ENCODE assay signal across 8 cellular contexts in the genomic region with DNA sequence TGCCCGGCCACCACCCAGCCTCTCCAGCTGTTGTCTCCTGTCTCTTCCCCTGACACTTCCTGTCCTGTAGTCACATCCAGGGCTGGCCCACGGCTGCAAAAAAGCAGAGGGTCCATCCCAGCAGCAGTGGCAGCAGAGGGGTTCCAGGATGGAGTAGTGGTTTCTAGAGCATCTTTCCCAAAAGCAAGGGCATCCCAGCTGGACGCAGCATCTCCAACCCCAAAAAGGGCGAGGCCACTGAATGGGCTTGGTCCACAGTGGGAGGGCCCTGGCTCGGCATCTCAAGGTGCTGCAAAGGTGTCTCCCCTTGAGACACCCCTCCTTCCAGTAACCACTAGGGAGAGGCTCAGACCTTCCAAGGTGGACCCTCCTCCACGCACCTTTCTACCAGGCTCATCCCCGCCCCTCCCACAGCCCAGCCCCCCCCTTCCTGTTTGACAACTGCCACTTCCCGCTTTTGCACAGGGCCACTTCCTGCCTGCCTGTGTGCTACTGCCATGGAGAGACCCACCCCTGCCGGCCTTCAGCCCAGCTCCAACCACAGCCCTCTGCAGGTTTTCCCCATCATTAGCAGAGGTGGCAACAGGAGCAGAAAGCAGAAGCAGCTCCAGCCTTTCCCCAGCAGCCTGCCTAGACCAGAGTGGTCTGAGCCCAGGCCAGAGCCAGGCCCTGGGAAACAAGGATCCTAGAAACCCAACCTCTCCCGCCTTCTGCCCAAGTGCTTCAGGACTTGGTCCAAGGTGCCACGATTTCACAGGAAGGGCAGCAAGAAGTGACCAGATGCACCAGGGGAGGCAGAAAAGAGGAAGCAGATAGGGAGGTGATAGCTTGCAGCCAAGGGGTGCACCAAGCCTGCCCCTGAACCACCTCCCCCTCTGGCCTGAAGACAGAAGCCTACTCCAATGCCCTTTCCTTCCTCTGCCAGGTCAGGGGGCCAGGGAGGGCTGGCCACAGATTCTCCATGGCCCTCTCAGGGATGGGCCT. TPM values are rescaled to one million over a fixed set of nuclear protein-coding genes. Genes with fewer than 3 reads are reported as not detected.
A peak's percentile ranks its signal among the peaks of the same experiment; 100 is the strongest.
DNase-seq lines count a peak whose midpoint lies in the region; ATAC-seq and TF ChIP-seq lines count a peak whose summit lies in the region.

No MANE protein-coding gene starts in this region.

- CTCF ChIA-PET in GM10248 (lab: Yijun Ruan, JAX), result interaction anchor here (0.8 to 6.1 kb wide), 7 partner anchors 9 to 74 kb away, joined by 4 to 72 read pairs (median 11); a partner anchor contains a TSS

- no peaks in the 10 kb centered on the region for H3K4me1 ChIP-seq in BE2C

- no peaks in the 10 kb centered on the region for H3K27me3 ChIP-seq in BE2C

- H3K4me1 Mint-ChIP-seq in activated naive CD8-positive, alpha-beta T cell treated with anti-CD3 and anti-CD28 coated beads, Interleukin-2, amount 10 ng/mL, durations not matched to agents 7 days and 5 days, result peaks cover 61% of the 10 kb centered on the region
- H3K4me1 Mint-ChIP-seq in natural killer cell, result peaks cover 46 to 63% of the 10 kb centered on the region in 2 donors

- H3K4me3 ChIP-seq in foreskin fibroblast (ENCODE audit: low read depth in 1 of 2, low read length in 2 of 2) (no peak overlapping the region), BE2C (ENCODE audit: low read depth, low read length) (no peak overlapping the region)

- intact Hi-C loops in natural killer cell (cut with micrococcal nuclease), result no loop called here

- DNase-seq in GM10248 (ENCODE audit: extremely low spot score) (peak; percentile 75), SIG-M5 treated with dmso at 0.1 percent for 504 hours (lab: John Stamatoyannopoulos, UW; ENCODE audit: unreplicated experiment) (peak; percentile 88), natural killer cell (no peak), foreskin fibroblast (no peak), BE2C (no peak), RKO (ENCODE audit: low spot score) (no peak)
- DNase-seq in activated naive CD8-positive, alpha-beta T cell treated with anti-CD3 and anti-CD28 coated beads, Interleukin-2, amount 10 ng/mL, durations not matched to agents 7 days and 5 days, result peak; percentile 59

- peaks cover 17% of the 10 kb centered on the region for H3K36me3 ChIP-seq in BE2C

- no peaks in the 10 kb centered on the region for H3K27me3 Mint-ChIP-seq in activated naive CD8-positive, alpha-beta T cell treated with anti-CD3 and anti-CD28 coated beads, Interleukin-2, amount 10 ng/mL, durations not matched to agents 7 days and 5 days
- H3K27me3 Mint-ChIP-seq in natural killer cell (ENCODE audit: low read depth in 2 of 2), result no peaks in the 10 kb centered on the region

- peak overlapping the region; percentile 98 for H3K27ac Mint-ChIP-seq in activated naive CD8-positive, alpha-beta T cell treated with anti-CD3 and anti-CD28 coated beads, Interleukin-2, amount 10 ng/mL, durations not matched to agents 7 days and 5 days
- H3K27ac Mint-ChIP-seq in natural killer cell, result peak overlapping the region; percentile 88 to 96

- ATAC-seq in HG02642 (IDR thresholded peaks at IDR 0.05; ENCODE audit: poor library complexity, unreplicated experiment) (peak; percentile 72), natural killer cell (peak; percentile 86 to 91 (median 88))
- peak; percentile 87 for ATAC-seq in activated naive CD8-positive, alpha-beta T cell treated with anti-CD3 and anti-CD28 coated beads, Interleukin-2, amount 10 ng/mL, durations not matched to agents 7 days and 5 days (ENCODE audit: low read depth)

- TF ChIP-seq CTCF in GM10248 (IDR thresholded peaks at IDR 0.05; ENCODE audit: control extremely low read depth, extremely low read depth, low read depth, missing control alignments) (no peak), natural killer cell (IDR thresholded peaks at IDR 0.05) (no peak), foreskin fibroblast (IDR thresholded peaks at IDR 0.05; ENCODE audit: low read depth, low read length) (no peak), BE2C (IDR thresholded peaks at IDR 0.05; ENCODE audit: low read depth, low read length) (no peak)

- H3K9me3 Mint-ChIP-seq in activated naive CD8-positive, alpha-beta T cell treated with anti-CD3 and anti-CD28 coated beads, Interleukin-2, amount 10 ng/mL, durations not matched to agents 7 days and 5 days, result no peaks in the 10 kb centered on the region
- H3K9me3 Mint-ChIP-seq in natural killer cell, result no peaks in the 10 kb centered on the region

- POLR2A ChIA-PET in GM10248 (lab: Yijun Ruan, JAX), result no interaction called here
- POLR2A ChIA-PET in activated naive CD8-positive, alpha-beta T cell treated with anti-CD3 and anti-CD28 coated beads, Interleukin-2, amount 10 ng/mL, durations not matched to agents 7 days and 5 days (lab: Charles Lee), result interaction anchor here (0.7 to 2.4 kb wide), 8 partner anchors 9 to 126 kb away, joined by 3 to 22 read pairs (median 4); a partner anchor contains a TSS

- peaks cover 19% of the 10 kb centered on the region for H3K36me3 Mint-ChIP-seq in activated naive CD8-positive, alpha-beta T cell treated with anti-CD3 and anti-CD28 coated beads, Interleukin-2, amount 10 ng/mL, durations not matched to agents 7 days and 5 days
- no peaks in the 10 kb centered on the region for H3K36me3 Mint-ChIP-seq in natural killer cell

- H3K9me3 ChIP-seq in BE2C, result no peaks in the 10 kb centered on the region

- H3K4me3 Mint-ChIP-seq in activated naive CD8-positive, alpha-beta T cell treated with anti-CD3 and anti-CD28 coated beads, Interleukin-2, amount 10 ng/mL, durations not matched to agents 7 days and 5 days, result peak overlapping the region; percentile 77
- peak overlapping the region; percentile 84 for H3K4me3 Mint-ChIP-seq in natural killer cell

RNA-seq across cellular contexts. Expression of a gene that starts 8.6 kb away (rescaled TPM):
- 10 to 100 TPM; 48.6 to 53.5 TPM for total RNA-seq in activated naive CD8-positive, alpha-beta T cell treated with anti-CD3 and anti-CD28 coated beads, Interleukin-2, amount 10 ng/mL, durations not matched to agents 7 days and 5 days
- total RNA-seq in natural killer cell, result 10 to 100 TPM; 53.6 to 73.8 (median 62.3) TPM
- polyA plus RNA-seq in BE2C (2012; ENCODE audit: insufficient read depth, insufficient read length, low read depth), result 15.9 TPM

RNA-seq across cellular contexts. Expression of a gene that starts 45.2 kb away (rescaled TPM):
- under 1 TPM; 0.61 to 0.62 TPM for total RNA-seq in activated naive CD8-positive, alpha-beta T cell treated with anti-CD3 and anti-CD28 coated beads, Interleukin-2, amount 10 ng/mL, durations not matched to agents 7 days and 5 days
- 1 to 10 TPM in 1 of 3 donors, under 1 TPM in 2; 0.12 to 1.6 (median 0.32) TPM for total RNA-seq in natural killer cell
- polyA plus RNA-seq in BE2C (2012; ENCODE audit: insufficient read depth, insufficient read length, low read depth), result not detected

RNA-seq across cellular contexts. Expression of a gene that starts 54.4 kb away (rescaled TPM):
- total RNA-seq in activated naive CD8-positive, alpha-beta T cell treated with anti-CD3 and anti-CD28 coated beads, Interleukin-2, amount 10 ng/mL, durations not matched to agents 7 days and 5 days, result 10 to 100 TPM; 80.1 to 82.0 TPM
- 10 to 100 TPM; 64.7 to 73.8 (median 65.4) TPM for total RNA-seq in natural killer cell
- polyA plus RNA-seq in BE2C (2012; ENCODE audit: insufficient read depth, insufficient read length, low read depth), result 35.6 TPM

Comparison
In these comparisons a context has a peak if more than half of its experiments do, and no peak if none do; other contexts are left out.
1. DNase-seq: peak in GM10248 (single experiment), SIG-M5 treated with dmso at 0.1 percent for 504 hours (single experiment) and activated naive CD8-positive, alpha-beta T cell treated with anti-CD3 and anti-CD28 coated beads, Interleukin-2, amount 10 ng/mL, durations not matched to agents 7 days and 5 days (single experiment); none in natural killer cell (single experiment), foreskin fibroblast (0 of 2), BE2C (single experiment) and RKO (single experiment).
2. Peak in every context shown above with its lines, with median percentiles within 50 percentile points of each other: ATAC-seq.